In genomic region chr1:92839442-92839841, GRCh38 we compare ENCODE assay signal across 20 cellular contexts. TPM values are rescaled to one million over a fixed set of nuclear protein-coding genes. Genes with fewer than 3 reads are reported as not detected.
DNase-seq lines count a peak whose midpoint lies in the region; ATAC-seq, FAIRE-seq and TF ChIP-seq lines count a peak whose summit lies in the region.
"Had no signal": no experiment of that assay in that cellular context is flagged by ENCODE, and none has a peak within 500 bp of the region (broad histone marks: within the 10 kb centered on the region; RNA-seq: fewer than 3 reads in every experiment).

No MANE protein-coding gene starts in this region.

- H3K36me3 ChIP-seq in Loucy (ENCODE audit: insufficient read depth, low read length), result peaks cover 96% of the 10 kb centered on the region
- H3K36me3 ChIP-seq in astrocyte (ENCODE audit: insufficient read depth, low read length), result peaks cover 90% of the 10 kb centered on the region

- no peak for TF ChIP-seq CTCF in Loucy (conservative IDR thresholded peaks at IDR 0.05; ENCODE audit: low read length)
- TF ChIP-seq CTCF in astrocyte (IDR thresholded peaks at IDR 0.05; ENCODE audit: insufficient read depth, low read depth, low read length), result no peak
- TF ChIP-seq CTCF in neural crest cell (conservative IDR thresholded peaks at IDR 0.05), result no peak

- no peaks in the 10 kb centered on the region for H3K9me3 ChIP-seq in Loucy (ENCODE audit: insufficient read depth, low read depth, low read length)
- no peaks in the 10 kb centered on the region for H3K9me3 ChIP-seq in astrocyte (ENCODE audit: insufficient read depth, low read depth, low read length)
- H3K9me3 ChIP-seq: BLaER1, psoas muscle had no signal

- H3K79me2 ChIP-seq in Loucy (ENCODE audit: insufficient read depth, low read length), result peaks cover 72% of the 10 kb centered on the region
- peaks cover 67% of the 10 kb centered on the region for H3K79me2 ChIP-seq in astrocyte (ENCODE audit: insufficient read depth, low read length)

- H3K4me3 ChIP-seq in Loucy (ENCODE audit: low read length, poor library complexity, severe bottlenecking) (peak overlapping the region; percentile 97), astrocyte (ENCODE audit: insufficient read depth, low read depth, low read length) (no peak overlapping the region)
- H3K4me3 ChIP-seq: BLaER1, psoas muscle had no signal

- peak overlapping the region; percentile 95 for H3K4me2 ChIP-seq in Loucy (ENCODE audit: low read depth, low read length, poor library complexity, severe bottlenecking)
- peak overlapping the region; percentile 2 for H3K4me2 ChIP-seq in astrocyte (ENCODE audit: low read length)
- H3K4me2 ChIP-seq: BLaER1 had no signal

- H3K9me2 ChIP-seq in Loucy (replicated peaks; ENCODE audit: low read depth, low read length), result no peaks in the 10 kb centered on the region

- no peak for FAIRE-seq in astrocyte (lab: Jason Lieb, UNC)
- FAIRE-seq: A204.1, small intestine had no signal

- peaks cover 51% of the 10 kb centered on the region for H3K4me1 Mint-ChIP-seq in activated CD4-positive, alpha-beta T cell treated with anti-CD3 and anti-CD28 coated beads, Interleukin-2, amount 10 ng/mL, durations not matched to agents 24 days and 14 days
- H3K4me1 Mint-ChIP-seq in astrocyte (ENCODE audit: low read depth, unreplicated experiment) (peaks cover 41% of the 10 kb centered on the region), neural crest cell (peaks cover 41% of the 10 kb centered on the region)

- H3K9me3 Mint-ChIP-seq in activated CD4-positive, alpha-beta T cell treated with anti-CD3 and anti-CD28 coated beads, Interleukin-2, amount 10 ng/mL, durations not matched to agents 24 days and 14 days, result no peaks in the 10 kb centered on the region
- no peaks in the 10 kb centered on the region for H3K9me3 Mint-ChIP-seq in astrocyte (ENCODE audit: unreplicated experiment)
- H3K9me3 Mint-ChIP-seq in neural crest cell, result peaks cover 4% of the 10 kb centered on the region
- H3K9me3 Mint-ChIP-seq: T-helper 2 cell treated with Interferon-gamma antibody and Interleukin-4, amounts not matched to agents 5 μg/mL and 100 μg/mL, for 36 hours had no signal

- no peaks in the 10 kb centered on the region for H3K27me3 ChIP-seq in Loucy (ENCODE audit: insufficient read depth, low read length, poor library complexity, severe bottlenecking)
- H3K27me3 ChIP-seq in astrocyte (ENCODE audit: insufficient read depth, low read length), result no peaks in the 10 kb centered on the region
- H3K27me3 ChIP-seq: BLaER1 had no signal

- peaks cover 20% of the 10 kb centered on the region; the same call in 1 of the 2 replicates for H3F3A ChIP-seq in Loucy (ENCODE audit: low read depth)

- no peak overlapping the region for H3K27ac ChIP-seq in astrocyte (ENCODE audit: low read depth, low read length)
- H3K27ac ChIP-seq: BLaER1, psoas muscle had no signal

- peaks cover 88% of the 10 kb centered on the region for H3K36me3 Mint-ChIP-seq in activated CD4-positive, alpha-beta T cell treated with anti-CD3 and anti-CD28 coated beads, Interleukin-2, amount 10 ng/mL, durations not matched to agents 24 days and 14 days (ENCODE audit: low read depth)
- H3K36me3 Mint-ChIP-seq in astrocyte (ENCODE audit: low read depth, unreplicated experiment) (peaks cover 42% of the 10 kb centered on the region), neural crest cell (ENCODE audit: low read depth) (peaks cover 62% of the 10 kb centered on the region)

- no peak overlapping the region for H2AFZ ChIP-seq in Loucy (ENCODE audit: low read length)
- H2AFZ ChIP-seq in astrocyte (ENCODE audit: low read depth, low read length), result no peak overlapping the region

- intact Hi-C loops in activated CD4-positive, alpha-beta T cell treated with anti-CD3 and anti-CD28 coated beads, Interleukin-2, amount 10 ng/mL, durations not matched to agents 24 days and 14 days (cut with micrococcal nuclease), result no loop called here

- peak overlapping the region; percentile 10 for H3K27ac Mint-ChIP-seq in activated CD4-positive, alpha-beta T cell treated with anti-CD3 and anti-CD28 coated beads, Interleukin-2, amount 10 ng/mL, durations not matched to agents 24 days and 14 days
- H3K27ac Mint-ChIP-seq in astrocyte (ENCODE audit: unreplicated experiment) (peak overlapping the region; percentile 34), neural crest cell (ENCODE audit: unreplicated experiment) (no peak overlapping the region)
- H3K27ac Mint-ChIP-seq: T-helper 2 cell treated with Interferon-gamma antibody and Interleukin-4, amounts not matched to agents 5 μg/mL and 100 μg/mL, for 36 hours had no signal

- H3K4me1 ChIP-seq in Loucy (ENCODE audit: insufficient read depth, low read length, poor library complexity, severe bottlenecking) (peaks cover 52% of the 10 kb centered on the region), astrocyte (ENCODE audit: insufficient read depth, low read length) (peaks cover 32% of the 10 kb centered on the region)

- DNase-seq in activated CD4-positive, alpha-beta T cell treated with anti-CD3 and anti-CD28 coated beads, Interleukin-2, amount 10 ng/mL, durations not matched to agents 24 days and 14 days, result no peak
- DNase-seq in activated CD4-positive, alpha-beta T cell treated with anti-CD3 and anti-CD28 coated beads, Interleukin-2, amount 50 U/mL, for 1 hour, result no peak
- DNase-seq in astrocyte (ENCODE audit: low read depth), result no peak
- DNase-seq in neural crest cell (ENCODE audit: low read depth, low spot score), result no peak
- no peak for DNase-seq in stimulated activated naive CD4-positive, alpha-beta T cell (lab: John Stamatoyannopoulos, UW)
- DNase-seq: activated CD4-positive, CD25-positive, alpha-beta regulatory T cell; amygdala; mesenchymal stem cell; NCI-H1417 treated with DMSO at 0.1 percent for 48 hours; NCI-H526 treated with DMSO at 0.1 percent for 48 hours; psoas muscle; SIG-M5; small intestine; stimulated activated CD4-positive, alpha-beta T cell treated with anti-CD3 and anti-CD28 coated beads, Interleukin-4, amount 100 ng/mL, for 4 hours had no signal

- H4K20me1 ChIP-seq in Loucy (ENCODE audit: insufficient read depth, low read length, poor library complexity, severe bottlenecking) (peaks cover 89% of the 10 kb centered on the region), astrocyte (ENCODE audit: insufficient read depth, low read length) (peaks cover 91% of the 10 kb centered on the region)

- H3K27me3 Mint-ChIP-seq in activated CD4-positive, alpha-beta T cell treated with anti-CD3 and anti-CD28 coated beads, Interleukin-2, amount 10 ng/mL, durations not matched to agents 24 days and 14 days, result no peaks in the 10 kb centered on the region
- no peaks in the 10 kb centered on the region for H3K27me3 Mint-ChIP-seq in astrocyte (ENCODE audit: low read depth, unreplicated experiment)
- no peaks in the 10 kb centered on the region for H3K27me3 Mint-ChIP-seq in neural crest cell (ENCODE audit: low read depth)

- ATAC-seq in GM18502 (IDR thresholded peaks at IDR 0.05; ENCODE audit: poor library complexity, unreplicated experiment) (no peak), GM19452 (IDR thresholded peaks at IDR 0.05; ENCODE audit: unreplicated experiment) (no peak)

- no peak overlapping the region for H3K4me3 Mint-ChIP-seq in activated CD4-positive, alpha-beta T cell treated with anti-CD3 and anti-CD28 coated beads, Interleukin-2, amount 10 ng/mL, durations not matched to agents 24 days and 14 days
- H3K4me3 Mint-ChIP-seq in astrocyte (ENCODE audit: unreplicated experiment) (peak overlapping the region; percentile 56), neural crest cell (peak overlapping the region; percentile 41)
- H3K4me3 Mint-ChIP-seq: T-helper 2 cell treated with Interferon-gamma antibody and Interleukin-4, amounts not matched to agents 5 μg/mL and 100 μg/mL, for 36 hours had no signal

- H3K9ac ChIP-seq in Loucy (ENCODE audit: low read depth, low read length, poor library complexity, severe bottlenecking) (peak overlapping the region; percentile 29), astrocyte (ENCODE audit: low read length) (no peak overlapping the region)
- H3K9ac ChIP-seq: BLaER1 had no signal

RNA-seq across cellular contexts. Expression of gene RPL5, which starts 7.6 kb away (rescaled TPM):
- total RNA-seq in activated CD4-positive, alpha-beta T cell treated with anti-CD3 and anti-CD28 coated beads, Interleukin-2, amount 10 ng/mL, durations not matched to agents 24 days and 14 days, result 1,231 and 1,282 TPM in 2 replicates
- total RNA-seq in astrocyte, result 741 and 846 TPM in 2 replicates
- 1,528 and 1,574 TPM in 2 replicates for total RNA-seq in neural crest cell

RNA-seq across cellular contexts. Expression of gene EVI5, which starts 54.5 kb away (rescaled TPM):
- total RNA-seq in activated CD4-positive, alpha-beta T cell treated with anti-CD3 and anti-CD28 coated beads, Interleukin-2, amount 10 ng/mL, durations not matched to agents 24 days and 14 days, result 24.6 and 25.8 TPM in 2 replicates
- total RNA-seq in astrocyte (80.3 and 80.4 TPM in 2 replicates), neural crest cell (22.8 and 24.7 TPM in 2 replicates)
